8 cellular contexts compared by ENCODE assay signal in genomic region chr22:26484360-26484706, GRCh38. TPM values are rescaled to one million over a fixed set of nuclear protein-coding genes. Genes with fewer than 3 reads are reported as not detected.
A peak's percentile ranks its signal among the peaks of the same experiment; 100 is the strongest.
DNase-seq lines count a peak whose midpoint lies in the region; ATAC-seq and TF ChIP-seq lines count a peak whose summit lies in the region.

No MANE protein-coding gene starts in this region.

- no peaks in the 10 kb centered on the region for H3K9me3 Mint-ChIP-seq in CD8-positive, alpha-beta T cell
- no peaks in the 10 kb centered on the region for H3K9me3 Mint-ChIP-seq in neural progenitor cell

- no peaks in the 10 kb centered on the region for H3K9me3 ChIP-seq in CD8-positive, alpha-beta T cell (ENCODE audit: low read length)
- H3K9me3 ChIP-seq in MM.1S (replicated peaks; ENCODE audit: insufficient read depth, low read length) = no peaks in the 10 kb centered on the region
- H3K9me3 ChIP-seq in neural progenitor cell (ENCODE audit: low read depth) = no peaks in the 10 kb centered on the region

- ATAC-seq in CD8-positive, alpha-beta T cell = peak; percentile 7

- peaks cover 46% of the 10 kb centered on the region for H3K4me1 ChIP-seq in CD8-positive, alpha-beta T cell (ENCODE audit: insufficient read depth, low read length)
- H3K4me1 ChIP-seq in MM.1S (ENCODE audit: low read length) (peaks cover 46% of the 10 kb centered on the region), neural progenitor cell (peaks cover 22% of the 10 kb centered on the region)

- H3K9me2 ChIP-seq in MM.1S (replicated peaks; ENCODE audit: insufficient read depth, low read length) = no peaks in the 10 kb centered on the region

- CTCF ChIA-PET in CD8-positive, alpha-beta T cell (lab: Charles Lee) = interaction anchor here (1.0 to 2.4 kb wide), 4 partner anchors 18 to 187 kb away, joined by 3 to 10 read pairs (median 5); no protein-coding TSS in a partner anchor

- peaks cover 22% of the 10 kb centered on the region for H3F3A ChIP-seq in MM.1S (ENCODE audit: insufficient read depth, low read length)
- peaks cover 23% of the 10 kb centered on the region for H3F3A ChIP-seq in neural progenitor cell (ENCODE audit: low read depth)

- H2AFZ ChIP-seq in MM.1S (ENCODE audit: low read length) (peak overlapping the region; percentile 37; the same call in 1 of the 2 replicates), neural progenitor cell (replicated peaks) (no peak overlapping the region)

- peak overlapping the region; percentile 92 for H3K9ac ChIP-seq in MM.1S (ENCODE audit: low read length)
- H3K9ac ChIP-seq in neural progenitor cell = peak overlapping the region; percentile 39

- H3K79me2 ChIP-seq in MM.1S (ENCODE audit: low read length) (peaks cover 67% of the 10 kb centered on the region), neural progenitor cell (ENCODE audit: low read depth) (peaks cover 67% of the 10 kb centered on the region)

- H3K4me2 ChIP-seq in MM.1S (ENCODE audit: low read depth, low read length) (peak overlapping the region; percentile 57), neural progenitor cell (peak overlapping the region; percentile 84)

- peaks cover 10% of the 10 kb centered on the region for H3K36me3 ChIP-seq in CD8-positive, alpha-beta T cell (ENCODE audit: insufficient read depth, low read length)
- H3K36me3 ChIP-seq in MM.1S (replicated peaks; ENCODE audit: insufficient read depth, low read length) = 0 out of 2 replicates have a peak, but pooled peaks cover 2% of the 10 kb centered on the region
- no peaks in the 10 kb centered on the region for H3K36me3 ChIP-seq in neural progenitor cell

- H3K4me3 ChIP-seq in CD8-positive, alpha-beta T cell (ENCODE audit: low read depth, low read length) = peak overlapping the region; percentile 78
- peak overlapping the region; percentile 86 for H3K4me3 ChIP-seq in MM.1S (ENCODE audit: low read length)
- peak overlapping the region; percentile 78 for H3K4me3 ChIP-seq in neural progenitor cell

- POLR2A ChIA-PET in CD8-positive, alpha-beta T cell (lab: Charles Lee) = interaction anchor here (0.8 to 2.6 kb wide), 13 partner anchors 11 to 192 kb away, joined by 3 to 33 read pairs (median 6); partner anchors contain the start of genes ASPHD2, TFIP11 and TPST2

- DNase-seq in CD8-positive, alpha-beta T cell = peak in 1 of 7 experiments; percentile 26
- DNase-seq in MM.1S = peak; percentile 57
- peak; percentile 35 for DNase-seq in dermis blood vessel endothelial cell
- DNase-seq in neural progenitor cell (ENCODE audit: low spot score) = no peak
- no peak for DNase-seq in NCI-H69 (lab: John Stamatoyannopoulos, UW)
- DNase-seq in NCI-H82 treated with DMSO at 0.1 percent for 48 hours (lab: John Stamatoyannopoulos, UW; ENCODE audit: unreplicated experiment) = no peak
- DNase-seq in stimulated activated CD4-positive, alpha-beta T cell treated with anti-CD3 and anti-CD28 coated beads, Interleukin-2, amount 100 ng/mL, for 24 hours = no peak
- DNase-seq in amygdala (lab: John Stamatoyannopoulos, UW) = no peak

- H3K27me3 ChIP-seq in CD8-positive, alpha-beta T cell (ENCODE audit: insufficient read depth, low read length) = no peaks in the 10 kb centered on the region
- no peaks in the 10 kb centered on the region for H3K27me3 ChIP-seq in MM.1S (replicated peaks; ENCODE audit: insufficient read depth, low read length)
- H3K27me3 ChIP-seq in neural progenitor cell = no peaks in the 10 kb centered on the region

- H4K20me1 ChIP-seq in MM.1S (ENCODE audit: insufficient read depth, low read length) (no peaks in the 10 kb centered on the region), neural progenitor cell (ENCODE audit: low read depth) (peaks cover under 1% of the 10 kb centered on the region)

- peaks cover 48% of the 10 kb centered on the region for H3K36me3 Mint-ChIP-seq in CD8-positive, alpha-beta T cell
- H3K36me3 Mint-ChIP-seq in neural progenitor cell = peaks cover 12% of the 10 kb centered on the region

- intact Hi-C loops in CD8-positive, alpha-beta T cell (cut with DNase I, micrococcal nuclease) = loop anchor here (1.0 to 10.0 kb wide), 3 partner anchors 103 to 1430 kb away; partner anchors contain the start of gene PITPNB (in 1 of the 2)

- peak overlapping the region; percentile 99 for H3K27ac Mint-ChIP-seq in CD8-positive, alpha-beta T cell
- no peak overlapping the region for H3K27ac Mint-ChIP-seq in neural progenitor cell

- peaks cover 62% of the 10 kb centered on the region for H3K4me1 Mint-ChIP-seq in CD8-positive, alpha-beta T cell (ENCODE audit: low read depth)
- H3K4me1 Mint-ChIP-seq in neural progenitor cell = peaks cover 44% of the 10 kb centered on the region

- no peak for TF ChIP-seq CTCF in CD8-positive, alpha-beta T cell (IDR thresholded peaks at IDR 0.05)
- TF ChIP-seq CTCF in MM.1S (IDR thresholded peaks at IDR 0.05; ENCODE audit: low read length) (no peak), neural progenitor cell (IDR thresholded peaks at IDR 0.05) (no peak)

- H3K4me3 Mint-ChIP-seq in CD8-positive, alpha-beta T cell = peak overlapping the region; percentile 95
- peak overlapping the region; percentile 98 for H3K4me3 Mint-ChIP-seq in neural progenitor cell

- no peaks in the 10 kb centered on the region for H3K27me3 Mint-ChIP-seq in CD8-positive, alpha-beta T cell (ENCODE audit: low read depth)
- H3K27me3 Mint-ChIP-seq in neural progenitor cell (ENCODE audit: insufficient read depth, low read depth) = no peaks in the 10 kb centered on the region

- H3K27ac ChIP-seq in CD8-positive, alpha-beta T cell (ENCODE audit: low read depth, low read length) = peak overlapping the region; percentile 85
- H3K27ac ChIP-seq in MM.1S (ENCODE audit: low read length) (peak overlapping the region; percentile 79), neural progenitor cell (no peak overlapping the region)

RNA-seq across cellular contexts. Expression of gene SRRD, which starts 0.7 kb away (rescaled TPM):
- 10 to 100 TPM; 22.1 to 24.1 TPM for total RNA-seq in CD8-positive, alpha-beta T cell
- total RNA-seq in dermis blood vessel endothelial cell (21.1 and 27.7 TPM in 2 replicates), neural progenitor cell (ENCODE audit: low replicate concordance) (28.0 and 36.0 TPM in 2 replicates)

RNA-seq across cellular contexts. Expression of gene HPS4, which starts 0.8 kb away (rescaled TPM):
- 10 to 100 TPM; 67.0 to 71.0 TPM for total RNA-seq in CD8-positive, alpha-beta T cell
- 20.0 and 26.5 TPM in 2 replicates for total RNA-seq in dermis blood vessel endothelial cell
- 65.3 and 95.5 TPM in 2 replicates for total RNA-seq in neural progenitor cell (ENCODE audit: low replicate concordance)

RNA-seq across cellular contexts. Expression of gene TFIP11, which starts 27.9 kb away (rescaled TPM):
- 100 to 1,000 TPM; 138 to 142 TPM for total RNA-seq in CD8-positive, alpha-beta T cell
- 44.6 and 54.1 TPM in 2 replicates for total RNA-seq in dermis blood vessel endothelial cell
- 22.2 and 26.2 TPM in 2 replicates for total RNA-seq in neural progenitor cell (ENCODE audit: low replicate concordance)

RNA-seq across cellular contexts. Expression of gene ASPHD2, which starts 55.3 kb away (rescaled TPM):
- under 1 TPM; 0.90 to 1.00 TPM for total RNA-seq in CD8-positive, alpha-beta T cell
- total RNA-seq in dermis blood vessel endothelial cell = 1.0 and 1.2 TPM in 2 replicates
- total RNA-seq in neural progenitor cell (ENCODE audit: low replicate concordance) = 9.3 and 12.7 TPM in 2 replicates

Comparison
In these comparisons a context has a peak if more than half of its experiments do, and no peak if none do; other contexts are left out.
1. DNase-seq: peak in MM.1S (single experiment) and dermis blood vessel endothelial cell (single experiment); none in neural progenitor cell (single experiment), NCI-H69 (single experiment), NCI-H82 treated with DMSO at 0.1 percent for 48 hours (single experiment), stimulated activated CD4-positive, alpha-beta T cell treated with anti-CD3 and anti-CD28 coated beads, Interleukin-2, amount 100 ng/mL, for 24 hours (0 of 2) and amygdala (0 of 56).
2. Peak in every context shown above with its lines, with median percentiles within 50 percentile points of each other: H3K4me3 ChIP-seq.